In the genomic region with DNA sequence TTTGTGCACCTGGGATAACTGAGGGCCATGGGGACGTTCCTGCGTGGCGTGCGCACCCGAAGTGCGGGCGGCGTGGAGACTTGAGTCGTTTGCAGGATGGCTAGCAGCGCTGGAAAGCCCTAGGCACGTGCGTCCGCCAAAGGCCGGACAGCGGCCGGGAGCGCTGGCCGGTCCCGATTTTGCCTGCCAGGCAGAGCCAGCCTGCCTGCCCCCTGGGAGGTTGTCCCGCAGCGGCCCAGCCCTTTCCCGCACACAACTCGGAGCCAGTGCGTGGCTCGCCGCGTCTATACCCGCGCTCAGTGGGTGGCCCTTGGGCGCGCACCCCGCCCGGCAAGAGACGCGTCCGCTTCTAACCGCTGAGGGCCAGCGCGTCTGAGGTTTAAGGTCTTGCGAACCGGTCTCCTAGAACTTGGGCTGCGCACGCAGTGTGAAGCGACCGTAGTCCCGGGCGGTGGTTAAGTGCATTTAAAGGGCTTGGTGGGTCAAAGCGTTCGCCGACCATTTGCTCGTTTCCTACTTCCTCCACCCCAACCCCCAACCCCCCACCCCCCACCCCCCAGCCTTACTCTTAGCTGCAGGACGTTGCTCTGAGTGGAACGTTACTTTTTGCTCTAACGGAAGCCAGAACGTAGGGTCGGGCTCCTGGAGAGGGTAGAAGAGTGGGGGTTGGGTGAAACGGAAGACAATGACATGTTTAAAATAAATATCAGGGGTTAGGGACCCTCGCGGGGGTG, we compare ENCODE assay signal across 8 cellular contexts. TPM values are rescaled to one million over a fixed set of nuclear protein-coding genes. Genes with fewer than 3 reads are reported as not detected.
DNase-seq lines count a peak whose midpoint lies in the region; ATAC-seq and TF ChIP-seq lines count a peak whose summit lies in the region.

No MANE protein-coding gene starts in this region.

- H3K36me3 ChIP-seq in testis (ENCODE audit: low read depth, missing control alignments) = no peaks in the 10 kb centered on the region

- H3K4me3 ChIP-seq in mononuclear cell (ENCODE audit: low read length) (peak overlapping the region; percentile 52), testis (peak overlapping the region; percentile 61 to 75)

- WGBS in testis, 2 donors = 0% methylated on average over 10 to 59 of the region's 59 CpGs

- peaks cover 20% of the 10 kb centered on the region for H3K4me1 ChIP-seq in mononuclear cell (ENCODE audit: insufficient read depth, low read length)
- H3K4me1 ChIP-seq in testis = no peaks in the 10 kb centered on the region

- no peak for TF ChIP-seq CTCF in testis (IDR thresholded peaks at IDR 0.05)

- peak; percentile 33 for ATAC-seq in HG02571 (IDR thresholded peaks at IDR 0.05; ENCODE audit: unreplicated experiment)
- peak; percentile 39 for ATAC-seq in effector memory CD8-positive, alpha-beta T cell (replicated peaks)

- peak overlapping the region; percentile 92 for H3K27ac Mint-ChIP-seq in activated CD4-positive, alpha-beta T cell treated with anti-CD3 and anti-CD28 coated beads, Interleukin-2, amount 10 ng/mL, durations not matched to agents 24 days and 14 days
- H3K27ac Mint-ChIP-seq in effector memory CD8-positive, alpha-beta T cell = no peak overlapping the region

- peak; percentile 85 for DNase-seq in activated CD4-positive, alpha-beta T cell treated with anti-CD3 and anti-CD28 coated beads, Interleukin-2, amount 10 ng/mL, durations not matched to agents 24 days and 14 days
- DNase-seq in activated CD4-positive, alpha-beta T cell treated with anti-CD3 and anti-CD28 coated beads for 1 hour = no peak
- peak; percentile 57 for DNase-seq in MV-4-11 (lab: John Stamatoyannopoulos, UW)
- peak; percentile 77 for DNase-seq in UCSD-AML1 (lab: John Stamatoyannopoulos, UW; ENCODE audit: unreplicated experiment)
- peak in 1 of 3 experiments; percentile 5 for DNase-seq in effector memory CD8-positive, alpha-beta T cell
- DNase-seq in testis = peak; percentile 67

- peak overlapping the region; percentile 92 for H3K4me3 Mint-ChIP-seq in activated CD4-positive, alpha-beta T cell treated with anti-CD3 and anti-CD28 coated beads, Interleukin-2, amount 10 ng/mL, durations not matched to agents 24 days and 14 days
- peak overlapping the region; percentile 86 for H3K4me3 Mint-ChIP-seq in effector memory CD8-positive, alpha-beta T cell

- peaks cover 32% of the 10 kb centered on the region for H3K36me3 Mint-ChIP-seq in activated CD4-positive, alpha-beta T cell treated with anti-CD3 and anti-CD28 coated beads, Interleukin-2, amount 10 ng/mL, durations not matched to agents 24 days and 14 days (ENCODE audit: low read depth)
- no peaks in the 10 kb centered on the region for H3K36me3 Mint-ChIP-seq in effector memory CD8-positive, alpha-beta T cell (ENCODE audit: insufficient read depth)

- H3K27ac ChIP-seq in testis = peak overlapping the region; percentile 61 to 64

- peaks cover 42% of the 10 kb centered on the region for H3K4me1 Mint-ChIP-seq in activated CD4-positive, alpha-beta T cell treated with anti-CD3 and anti-CD28 coated beads, Interleukin-2, amount 10 ng/mL, durations not matched to agents 24 days and 14 days
- peaks cover 19 to 33% of the 10 kb centered on the region in 2 donors for H3K4me1 Mint-ChIP-seq in effector memory CD8-positive, alpha-beta T cell (ENCODE audit: low read depth in 2 of 2)

- H3K27me3 Mint-ChIP-seq in activated CD4-positive, alpha-beta T cell treated with anti-CD3 and anti-CD28 coated beads, Interleukin-2, amount 10 ng/mL, durations not matched to agents 24 days and 14 days = peaks cover 7% of the 10 kb centered on the region
- peaks cover 57 to 59% of the 10 kb centered on the region in 2 donors for H3K27me3 Mint-ChIP-seq in effector memory CD8-positive, alpha-beta T cell

- intact Hi-C loops in activated CD4-positive, alpha-beta T cell treated with anti-CD3 and anti-CD28 coated beads, Interleukin-2, amount 10 ng/mL, durations not matched to agents 24 days and 14 days (cut with micrococcal nuclease) = loop anchor here (1.0 to 10.0 kb wide), 8 partner anchors 15 to 890 kb away; a partner anchor contains a TSS
- intact Hi-C loops in testis (cut with DNase I; ENCODE audit: low total_unique reads) = no loop called here

- H3K9me3 ChIP-seq in mononuclear cell (ENCODE audit: low read depth, low read length) = no peaks in the 10 kb centered on the region
- H3K9me3 ChIP-seq in testis = no peaks in the 10 kb centered on the region

- H3K27me3 ChIP-seq in mononuclear cell (ENCODE audit: insufficient read depth, low read length) (peaks cover 16% of the 10 kb centered on the region), testis (no peaks in the 10 kb centered on the region)

- H3K9me3 Mint-ChIP-seq in activated CD4-positive, alpha-beta T cell treated with anti-CD3 and anti-CD28 coated beads, Interleukin-2, amount 10 ng/mL, durations not matched to agents 24 days and 14 days = no peaks in the 10 kb centered on the region
- no peaks in the 10 kb centered on the region for H3K9me3 Mint-ChIP-seq in effector memory CD8-positive, alpha-beta T cell

- no peak for TF ChIP-seq POLR2A in testis (IDR thresholded peaks at IDR 0.05)

RNA-seq across cellular contexts. Expression of a gene that starts 0.6 kb away (rescaled TPM):
- total RNA-seq in activated CD4-positive, alpha-beta T cell treated with anti-CD3 and anti-CD28 coated beads, Interleukin-2, amount 10 ng/mL, durations not matched to agents 24 days and 14 days = 116 and 118 TPM in 2 replicates
- 2.3 TPM for total RNA-seq in mononuclear cell
- total RNA-seq in testis = 10 to 100 TPM; 10.8 to 14.6 TPM
- 10.8 TPM for polyA plus RNA-seq in testis (ENCODE audit: insufficient read depth, low read depth, low replicate concordance)
